In genomic region chr3:101778385-101779046, GRCh38 we compare ENCODE assay signal across 9 cellular contexts. TPM values are rescaled to one million over a fixed set of nuclear protein-coding genes. Genes with fewer than 3 reads are reported as not detected.
DNase-seq lines count a peak whose midpoint lies in the region; ATAC-seq, FAIRE-seq and TF ChIP-seq lines count a peak whose summit lies in the region.
"Had no signal": no experiment of that assay in that cellular context is flagged by ENCODE, and none has a peak within 500 bp of the region (broad histone marks: within the 10 kb centered on the region; RNA-seq: fewer than 3 reads in every experiment).

No MANE protein-coding gene starts in this region.

- H3K36me3 ChIP-seq in brain microvascular endothelial cell (replicated peaks), result peaks cover 8% of the 10 kb centered on the region

- TF ChIP-seq CTCF in A549 (IDR thresholded peaks at IDR 0.05) (no peak), brain microvascular endothelial cell (IDR thresholded peaks at IDR 0.05; ENCODE audit: low read depth, low read length, missing control alignments) (no peak)

- no peaks in the 10 kb centered on the region for H3K9me3 ChIP-seq in A549

- in situ Hi-C loops in brain microvascular endothelial cell (cut with HindIII; ENCODE audit: low pct_ligation_motif_present, low sequenced_read_pairs), result no loop called here

- no peak for FAIRE-seq in A549 (lab: Jason Lieb, UNC)
- no peak for FAIRE-seq in RCC 7860 (lab: Jason Lieb, UNC)
- FAIRE-seq: endometrium had no signal

- peak overlapping the region; percentile 92 to 95 for H3K27ac ChIP-seq in A549
- H3K27ac ChIP-seq in brain microvascular endothelial cell, result no peak overlapping the region

- CTCF ChIA-PET in A549 (lab: Yijun Ruan, JAX), result interaction anchor here (1.2 kb wide), 1 partner anchor 24 kb away, joined by 8 read pairs; no protein-coding TSS in a partner anchor

- no peak for TF ChIP-seq POLR2A in A549 (IDR thresholded peaks at IDR 0.05; ENCODE audit: low read length)

- H3K4me3 ChIP-seq in A549, result peak overlapping the region; percentile 68
- H3K4me3 ChIP-seq in brain microvascular endothelial cell (ENCODE audit: low read depth, low read length), result peak overlapping the region; percentile 93

- no peaks in the 10 kb centered on the region for H3K27me3 ChIP-seq in brain microvascular endothelial cell (replicated peaks)

- 37% methylated on average over 19 of the region's 21 CpGs for WGBS in A549 (ENCODE audit: missing lambda C conversion rate)

- no peak for TF ChIP-seq RAD21 in A549 (conservative IDR thresholded peaks at IDR 0.05 in 1 of 2, IDR thresholded peaks at IDR 0.05 in 1 of 2)

- no peak for TF ChIP-seq EP300 in A549 (IDR thresholded peaks at IDR 0.05)

- POLR2A ChIA-PET in A549 (lab: Yijun Ruan, JAX), result interaction anchor here (0.5 to 2.9 kb wide), 4 partner anchors 54 to 390 kb away, joined by 3 to 13 read pairs (median 4); partner anchors contain the start of genes CEP97 and NFKBIZ

- peak overlapping the region; percentile 90 for H3K4me2 ChIP-seq in A549

- H3K4me1 ChIP-seq in A549, result peaks cover 16% of the 10 kb centered on the region; the same call in 2 of the 3 replicates

- intact Hi-C loops in posterior vena cava (cut with DNase I), result no loop called here

- DNase-seq in A549 (ENCODE audit: low read depth in 1 of 2, low spot score in 1 of 2) (no peak), brain microvascular endothelial cell (no peak), middle frontal gyrus (ENCODE audit: extremely low spot score, low spot score) (peak; percentile 15), NCI-H146 treated with DMSO at 0.1 percent for 48 hours (lab: John Stamatoyannopoulos, UW; ENCODE audit: unreplicated experiment) (no peak), NCI-H69 (lab: John Stamatoyannopoulos, UW) (no peak), RCC 7860 (ENCODE audit: low spot score) (no peak), posterior vena cava (ENCODE audit: low spot score) (no peak)

- ATAC-seq in A549 (peak in 1 of 2 experiments; percentile 10; a peak in 3 of 6 replicates), HG03378 (IDR thresholded peaks at IDR 0.05; ENCODE audit: unreplicated experiment) (peak; percentile 20)

TF ChIP-seq in A549, 52 proteins besides CTCF, POLR2A, EP300 and RAD21:
- no peak for TF ChIP-seq NFE2L2 (conservative IDR thresholded peaks at IDR 0.05; ENCODE audit: low read length)
- TF ChIP-seq MAFK (IDR thresholded peaks at IDR 0.05; ENCODE audit: partially characterized antibody), result peak; percentile 61
TF ChIP-seq in A549: peak in this region for 1.

RNA-seq across cellular contexts. Expression of gene NXPE3, which starts 0.5 kb away (rescaled TPM):
- polyA plus RNA-seq in A549 (2011; rRNA removed) (49.5 and 52.5 TPM in 2 replicates), A549 (2017; fragmentation: RNase III; extraction: RNeasy Plus Mini Kit Qiagen cat#74134 plus additional on column Dnase treatment) (43.4 to 48.6 TPM (median 44.1 TPM) in 3 replicates)
- 24.7 and 30.8 TPM in 2 replicates for polyA plus RNA-seq in A549 (2012; cell fraction: cytosol; rRNA removed)
- polyA plus RNA-seq in A549 (2012; cell fraction: nucleus; rRNA removed), result 20.0 and 21.6 TPM in 2 replicates
- polyA minus RNA-seq in A549 (2011; rRNA and poly(A)+ RNA removed), result 61.8 and 64.9 TPM in 2 replicates
- total RNA-seq in posterior vena cava, result 10 to 100 TPM; 21.0 to 21.1 TPM

RNA-seq across cellular contexts. Expression of gene CEP97, which starts 54.1 kb away (rescaled TPM):
- polyA plus RNA-seq in A549 (2011; rRNA removed) (4.0 and 6.7 TPM in 2 replicates), A549 (2017; fragmentation: RNase III; extraction: RNeasy Plus Mini Kit Qiagen cat#74134 plus additional on column Dnase treatment) (4.6 to 5.2 TPM (median 5.1 TPM) in 3 replicates)
- polyA plus RNA-seq in A549 (2012; cell fraction: cytosol; rRNA removed), result 0.74 and 1.0 TPM in 2 replicates
- polyA plus RNA-seq in A549 (2012; cell fraction: nucleus; rRNA removed), result 1.0 and 2.2 TPM in 2 replicates
- 5.8 TPM in 2 replicates for polyA minus RNA-seq in A549 (2011; rRNA and poly(A)+ RNA removed)
- total RNA-seq in posterior vena cava, result 1 to 10 TPM; 7.2 to 9.9 TPM
